ENCODE assay signal across 9 cellular contexts in the genomic region with DNA sequence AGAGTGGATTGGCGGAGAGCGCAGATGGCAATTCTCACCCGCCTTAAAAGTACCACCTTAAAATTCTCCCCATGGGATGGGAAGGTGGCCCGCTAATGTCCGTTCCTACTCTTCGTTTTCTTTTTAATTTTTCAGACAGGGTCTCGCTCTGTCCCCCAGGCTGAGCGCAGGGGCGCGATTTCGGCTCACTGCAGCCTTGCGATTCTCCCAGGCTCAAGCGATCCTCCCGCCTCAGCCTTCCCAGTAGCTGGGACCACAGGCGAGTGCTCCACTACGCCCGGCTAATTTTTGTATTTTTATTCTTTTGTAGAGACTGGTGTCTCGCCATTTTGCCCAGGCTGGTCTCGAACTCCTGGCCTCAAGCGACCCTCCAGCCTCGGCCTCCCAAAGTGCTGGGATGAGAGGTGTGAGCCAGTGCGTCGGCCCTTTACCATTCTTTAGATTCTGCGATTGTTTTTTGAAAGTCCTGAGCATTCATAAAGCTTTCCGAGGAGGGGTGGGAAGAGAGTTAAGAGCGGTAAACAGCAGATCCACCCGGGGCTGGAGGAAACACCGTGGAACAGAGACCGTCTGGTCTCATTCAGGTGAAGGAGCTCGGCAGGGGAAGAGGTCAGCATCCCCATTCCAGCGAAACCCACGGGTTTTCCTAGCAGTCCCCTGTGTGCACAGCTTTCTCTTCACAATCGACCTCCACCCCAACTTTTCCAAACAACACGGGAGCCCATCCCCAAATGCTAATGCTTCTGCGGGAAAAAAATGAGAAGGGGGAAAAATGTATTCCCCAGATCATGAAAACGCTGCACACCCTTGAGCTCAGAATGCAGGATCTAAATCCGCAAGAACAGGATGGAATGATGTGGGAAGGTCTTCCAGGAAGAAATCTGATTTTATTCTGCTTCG.
DNase-seq lines count a peak whose midpoint lies in the region; ATAC-seq and TF ChIP-seq lines count a peak whose summit lies in the region.
"Had no signal": no experiment of that assay in that cellular context is flagged by ENCODE, and none has a peak within 500 bp of the region (broad histone marks: within the 10 kb centered on the region; RNA-seq: fewer than 3 reads in every experiment).

No MANE protein-coding gene starts in this region.

- no peaks in the 10 kb centered on the region for H3K9me3 ChIP-seq in CD4-positive, CD25-positive, alpha-beta regulatory T cell (ENCODE audit: control insufficient read depth in 2 of 2, low read length in 2 of 2)
- no peaks in the 10 kb centered on the region for H3K9me3 ChIP-seq in neuron (ENCODE audit: low read length)

- H4K20me1 ChIP-seq in KMS-11 (ENCODE audit: insufficient read depth) = no peaks in the 10 kb centered on the region

- H3K4me1 Mint-ChIP-seq in CD4-positive, CD25-positive, alpha-beta regulatory T cell = peaks cover 0 to 13% (median 10%) of the 10 kb centered on the region in 4 donors
- peaks cover 12 to 15% of the 10 kb centered on the region in 2 donors for H3K4me1 Mint-ChIP-seq in effector memory CD8-positive, alpha-beta T cell (ENCODE audit: low read depth in 2 of 2)

- peaks cover 0 to under 1% (median 0%) of the 10 kb centered on the region in 7 donors for H3K9me3 Mint-ChIP-seq in CD4-positive, CD25-positive, alpha-beta regulatory T cell
- no peaks in the 10 kb centered on the region for H3K9me3 Mint-ChIP-seq in effector memory CD8-positive, alpha-beta T cell

- ATAC-seq in CD4-positive, CD25-positive, alpha-beta regulatory T cell (ENCODE audit: low read depth in 2 of 2) = no peak
- ATAC-seq in effector memory CD8-positive, alpha-beta T cell (replicated peaks) = no peak
- ATAC-seq in HG03159 (IDR thresholded peaks at IDR 0.05; ENCODE audit: unreplicated experiment) (no peak), HG03442 (IDR thresholded peaks at IDR 0.05; ENCODE audit: unreplicated experiment) (no peak)

- H3K79me2 ChIP-seq in KMS-11 (ENCODE audit: insufficient read depth, low read depth) = no peaks in the 10 kb centered on the region

- H2AFZ ChIP-seq in KMS-11 (ENCODE audit: low read depth) = peak overlapping the region; percentile 93
- peak overlapping the region; percentile 52 for H2AFZ ChIP-seq in neuron (ENCODE audit: low read depth, low read length)

- peak overlapping the region; percentile 51 for H3K4me2 ChIP-seq in KMS-11

- peaks cover 28% of the 10 kb centered on the region for H3K27me3 ChIP-seq in CD4-positive, CD25-positive, alpha-beta regulatory T cell (ENCODE audit: control insufficient read depth, insufficient read depth, low read length)
- no peaks in the 10 kb centered on the region for H3K27me3 ChIP-seq in KMS-11 (ENCODE audit: insufficient read depth, low read depth)
- peaks cover 54% of the 10 kb centered on the region for H3K27me3 ChIP-seq in neuron (ENCODE audit: insufficient read depth, low read length)

- DNase-seq in CD4-positive, CD25-positive, alpha-beta regulatory T cell = no peak
- DNase-seq in effector memory CD8-positive, alpha-beta T cell = no peak
- DNase-seq in amniotic stem cell (lab: John Stamatoyannopoulos, UW) = no peak
- no peak for DNase-seq in DMS153 (lab: John Stamatoyannopoulos, UW)
- DNase-seq: Karpas-422 had no signal

- no peak overlapping the region for H3K27ac Mint-ChIP-seq in CD4-positive, CD25-positive, alpha-beta regulatory T cell
- H3K27ac Mint-ChIP-seq in effector memory CD8-positive, alpha-beta T cell = peak overlapping the region in 1 of 2 donors; percentile 54

- no peaks in the 10 kb centered on the region for H3K36me3 Mint-ChIP-seq in CD4-positive, CD25-positive, alpha-beta regulatory T cell
- H3K36me3 Mint-ChIP-seq in effector memory CD8-positive, alpha-beta T cell (ENCODE audit: insufficient read depth) = peaks cover 3% of the 10 kb centered on the region

- no peaks in the 10 kb centered on the region for H3K36me3 ChIP-seq in CD4-positive, CD25-positive, alpha-beta regulatory T cell (ENCODE audit: control insufficient read depth, insufficient read depth, low read length)
- H3K36me3 ChIP-seq in KMS-11 (ENCODE audit: insufficient read depth) = no peaks in the 10 kb centered on the region
- no peaks in the 10 kb centered on the region for H3K36me3 ChIP-seq in neuron (ENCODE audit: insufficient read depth, low read length)

- peaks cover 52% of the 10 kb centered on the region for H3K27me3 Mint-ChIP-seq in CD4-positive, CD25-positive, alpha-beta regulatory T cell
- H3K27me3 Mint-ChIP-seq in effector memory CD8-positive, alpha-beta T cell = peaks cover 80 to 85% of the 10 kb centered on the region in 2 donors

- H3K27ac ChIP-seq in CD4-positive, CD25-positive, alpha-beta regulatory T cell (ENCODE audit: insufficient read depth, low read length, poor library complexity, severe bottlenecking) = no peak overlapping the region
- H3K27ac ChIP-seq in KMS-11 = no peak overlapping the region

- no peak for TF ChIP-seq CTCF in KMS-11 (conservative IDR thresholded peaks at IDR 0.05; ENCODE audit: low read depth, low read length)

- peak overlapping the region in 3 of 4 donors; percentile 77 to 83 (median 81) for H3K4me3 Mint-ChIP-seq in CD4-positive, CD25-positive, alpha-beta regulatory T cell
- H3K4me3 Mint-ChIP-seq in effector memory CD8-positive, alpha-beta T cell = peak overlapping the region; percentile 81 to 83

- peaks cover 5% of the 10 kb centered on the region for H3K4me1 ChIP-seq in CD4-positive, CD25-positive, alpha-beta regulatory T cell (ENCODE audit: control insufficient read depth, insufficient read depth, low read length, poor library complexity, severe bottlenecking)
- H3K4me1 ChIP-seq in KMS-11 (ENCODE audit: low read depth, poor library complexity, severe bottlenecking) (peaks cover 10% of the 10 kb centered on the region), neuron (ENCODE audit: insufficient read depth, low read length) (peaks cover 6% of the 10 kb centered on the region)

- H3K9ac ChIP-seq in KMS-11 = no peak overlapping the region

- no peak overlapping the region for H3K4me3 ChIP-seq in CD4-positive, CD25-positive, alpha-beta regulatory T cell (ENCODE audit: low read depth, low read length)
- H3K4me3 ChIP-seq in KMS-11 (IDR thresholded peaks at IDR 0.05; ENCODE audit: insufficient read depth, low read depth, low read length) = no peak overlapping the region
- H3K4me3 ChIP-seq in neuron (ENCODE audit: low read length) = peak overlapping the region; percentile 13
